In the genomic region with DNA sequence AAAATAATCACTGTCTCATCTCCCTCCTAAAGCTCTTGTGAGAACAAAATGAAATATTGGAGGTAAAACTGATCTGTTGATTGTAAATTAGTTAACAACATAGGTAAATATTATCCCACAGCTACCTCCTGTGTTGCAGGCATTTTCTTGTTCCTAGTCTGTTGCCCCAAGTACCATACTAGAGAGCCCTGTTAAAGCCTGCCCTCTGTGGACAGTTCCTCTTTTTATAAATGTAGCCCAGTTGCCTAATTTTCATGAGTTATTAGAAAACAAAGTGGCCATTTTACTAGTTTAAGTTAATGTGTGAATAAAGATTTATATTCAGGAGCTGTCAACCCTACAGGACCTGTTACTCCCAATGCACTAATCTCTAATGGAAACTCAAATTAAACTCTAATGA, we compare ENCODE assay signal across 20 cellular contexts.
"Had no signal": no experiment of that assay in that cellular context is flagged by ENCODE, and none has a peak within 500 bp of the region (broad histone marks: within the 10 kb centered on the region; RNA-seq: fewer than 3 reads in every experiment).

No MANE protein-coding gene starts in this region.

- ATAC-seq: SK-N-SH treated with all-trans-retinoic acid at 6 μM for 48 hours had no signal

- H3K4me3 Mint-ChIP-seq: IgD-negative memory B cell had no signal

- DNase-seq: KBM-7, NCI-H1048, NCI-H1105, NCI-H1417, NCI-H1436 treated with DMSO at 0.1 percent for 48 hours, NCI-H1694, NCI-H187 treated with DMSO at 0.1 percent for 48 hours, NCI-H2029 treated with DMSO at 0.1 percent for 48 hours, NCI-H2171 treated with DMSO at 0.1 percent for 48 hours, NCI-H345, NCI-H446 treated with DMSO at 0.1 percent for 48 hours, NCI-H510A treated with DMSO at 0.1 percent for 48 hours, NCI-H526, NCI-H82, Right ventricle myocardium superior, RPMI8226, SJCRH30, T-helper 1 cell had no signal

- H3K4me1 Mint-ChIP-seq: IgD-negative memory B cell had no signal

- H3K36me3 Mint-ChIP-seq: IgD-negative memory B cell had no signal
